In the genomic region with DNA sequence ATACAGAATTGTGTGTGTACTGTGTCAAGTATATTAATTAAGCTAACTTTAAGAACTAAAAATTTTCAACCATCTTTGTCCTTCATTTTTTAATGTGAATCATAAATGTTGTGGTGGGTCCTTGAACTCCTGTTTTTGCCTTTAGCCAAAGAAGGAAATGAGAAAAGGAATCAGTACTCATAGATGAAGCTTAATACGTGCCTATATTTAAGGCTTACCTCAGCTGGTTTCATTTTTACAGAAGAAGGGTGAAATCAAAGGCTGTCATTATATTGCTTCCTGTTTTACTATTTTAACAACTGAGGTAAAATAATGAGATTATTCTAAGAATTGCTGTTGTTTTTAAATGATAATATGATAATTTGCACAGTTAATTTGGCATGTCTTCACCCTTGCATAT, we compare ENCODE assay signal across 10 cellular contexts. TPM values are rescaled to one million over a fixed set of nuclear protein-coding genes. Genes with fewer than 3 reads are reported as not detected.
A peak's percentile ranks its signal among the peaks of the same experiment; 100 is the strongest.
DNase-seq lines count a peak whose midpoint lies in the region; ATAC-seq lines count a peak whose summit lies in the region.
"Had no signal": no experiment of that assay in that cellular context is flagged by ENCODE, and none has a peak within 500 bp of the region (broad histone marks: within the 10 kb centered on the region; RNA-seq: fewer than 3 reads in every experiment).

No MANE protein-coding gene starts in this region.

- no peaks in the 10 kb centered on the region for H3K36me3 ChIP-seq in Karpas-422 (ENCODE audit: insufficient read depth, low read length)
- H3K36me3 ChIP-seq in H7 (replicated peaks; ENCODE audit: control insufficient read depth, insufficient read depth, low read length): no peaks in the 10 kb centered on the region

- H3K9me3 ChIP-seq in Karpas-422 (ENCODE audit: low read length): no peaks in the 10 kb centered on the region

- DNase-seq in Karpas-422: peak; percentile 66
- DNase-seq in germinal center (ENCODE audit: low spot score): peak; percentile 25
- DNase-seq in COLO668 (lab: John Stamatoyannopoulos, UW; ENCODE audit: unreplicated experiment): no peak
- DNase-seq in DMS153 (lab: John Stamatoyannopoulos, UW): no peak
- DNase-seq in H7: no peak
- DNase-seq in kidney tubule cell (ENCODE audit: low spot score): no peak
- DNase-seq: left colon, NCI-H1092 treated with DMSO at 0.1 percent for 48 hours had no signal

- no peak overlapping the region for H2AFZ ChIP-seq in Karpas-422 (ENCODE audit: low read length)

- peak overlapping the region; percentile 35; the same call in 1 of the 2 replicates for H3K27ac ChIP-seq in Karpas-422 (ENCODE audit: low read length)

- peaks cover 43% of the 10 kb centered on the region for H3K4me1 ChIP-seq in Karpas-422 (ENCODE audit: low read length)

- H3K79me2 ChIP-seq in Karpas-422 (ENCODE audit: low read length): peaks cover 2% of the 10 kb centered on the region

- no peak overlapping the region; the same call in 1 of the 2 replicates for H3K9ac ChIP-seq in Karpas-422 (ENCODE audit: low read length)

- peak overlapping the region; percentile 71 for H3K4me2 ChIP-seq in Karpas-422 (ENCODE audit: low read depth, low read length, poor library complexity, severe bottlenecking)

- H3K4me3 ChIP-seq in Karpas-422 (ENCODE audit: low read length) (no peak overlapping the region), H7 (ENCODE audit: insufficient read depth, low read depth, low read length) (no peak overlapping the region)

- no peaks in the 10 kb centered on the region for H4K20me1 ChIP-seq in Karpas-422 (ENCODE audit: insufficient read depth, low read depth, low read length)

- no peaks in the 10 kb centered on the region for H3K9me2 ChIP-seq in Karpas-422 (replicated peaks; ENCODE audit: insufficient read depth, low read length)

- H3K27me3 ChIP-seq in Karpas-422 (ENCODE audit: low read length): no peaks in the 10 kb centered on the region
- H3K27me3 ChIP-seq in H7 (ENCODE audit: control insufficient read depth, insufficient read depth, low read length): no peaks in the 10 kb centered on the region

- ATAC-seq in GM18511 (IDR thresholded peaks at IDR 0.05; ENCODE audit: unreplicated experiment) (peak; percentile 81), GM21619 (IDR thresholded peaks at IDR 0.05; ENCODE audit: unreplicated experiment) (peak; percentile 75)
- ATAC-seq: left colon had no signal

RNA-seq across cellular contexts. Expression of a gene that starts 6.3 kb away (rescaled TPM):
- 53.2 and 59.7 TPM in 2 replicates for total RNA-seq in Karpas-422 (2014; rRNA removed; shearing (Covaris generic); ENCODE audit: low replicate concordance)
- total RNA-seq in H7 (2014; rRNA removed; shearing (Covaris generic)): 17.8 and 25.2 TPM in 2 replicates

Comparison
In these comparisons a context has a peak if more than half of its experiments do, and no peak if none do; other contexts are left out.
1. DNase-seq: peak in Karpas-422 (single experiment) and germinal center (single experiment); none in COLO668 (single experiment), DMS153 (single experiment), H7 (single experiment) and kidney tubule cell (single experiment).